Comparison of ENCODE assay signal across 1 cellular context in the genomic region with DNA sequence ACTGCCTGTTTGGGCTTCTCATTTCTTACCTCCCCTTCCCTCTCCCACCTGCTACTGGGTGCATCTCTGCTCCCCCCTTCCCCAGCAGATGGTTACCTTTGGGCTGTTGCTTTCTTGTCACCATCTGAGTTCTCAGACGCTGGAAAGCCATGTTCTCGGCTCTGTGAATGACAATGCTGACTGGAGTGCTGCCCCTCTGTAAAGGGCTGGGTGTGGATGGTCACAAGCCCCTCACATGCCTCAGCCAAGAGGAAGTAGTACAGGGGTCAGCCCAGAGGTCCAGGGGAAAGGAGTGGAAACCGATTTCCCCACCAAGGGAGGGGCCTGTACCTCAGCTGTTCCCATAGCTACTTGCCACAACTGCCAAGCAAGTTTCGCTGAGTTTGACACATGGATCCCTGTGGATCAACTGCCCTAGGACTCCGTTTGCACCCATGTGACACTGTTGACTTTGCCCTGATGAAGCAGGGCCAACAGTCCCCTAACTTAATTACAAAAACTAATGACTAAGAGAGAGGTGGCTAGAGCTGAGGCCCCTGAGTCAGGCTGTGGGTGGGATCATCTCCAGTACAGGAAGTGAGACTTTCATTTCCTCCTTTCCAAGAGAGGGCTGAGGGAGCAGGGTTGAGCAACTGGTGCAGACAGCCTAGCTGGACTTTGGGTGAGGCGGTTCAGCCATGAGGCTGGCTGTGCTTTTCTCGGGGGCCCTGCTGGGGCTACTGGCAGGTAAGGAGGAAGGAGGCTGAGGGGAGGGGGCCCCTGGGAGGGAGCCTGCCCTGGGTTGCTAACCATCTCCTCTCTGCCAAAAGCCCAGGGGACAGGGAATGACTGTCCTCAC.
A peak's percentile ranks its signal among the peaks of the same experiment; 100 is the strongest.
TF ChIP-seq lines count a peak whose summit lies in the region.

A gene with protein sequence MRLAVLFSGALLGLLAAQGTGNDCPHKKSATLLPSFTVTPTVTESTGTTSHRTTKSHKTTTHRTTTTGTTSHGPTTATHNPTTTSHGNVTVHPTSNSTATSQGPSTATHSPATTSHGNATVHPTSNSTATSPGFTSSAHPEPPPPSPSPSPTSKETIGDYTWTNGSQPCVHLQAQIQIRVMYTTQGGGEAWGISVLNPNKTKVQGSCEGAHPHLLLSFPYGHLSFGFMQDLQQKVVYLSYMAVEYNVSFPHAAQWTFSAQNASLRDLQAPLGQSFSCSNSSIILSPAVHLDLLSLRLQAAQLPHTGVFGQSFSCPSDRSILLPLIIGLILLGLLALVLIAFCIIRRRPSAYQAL (plus strand): TSS at position 638 of the 838 bp plus-strand sequence. CDS start 40 bp downstream, at position 678.

TF ChIP-seq in HEK293, 187 proteins besides CTCF, POLR2A, EP300 and RAD21 (continued from another document and continues in another):
- TF ChIP-seq, protein P1, sequence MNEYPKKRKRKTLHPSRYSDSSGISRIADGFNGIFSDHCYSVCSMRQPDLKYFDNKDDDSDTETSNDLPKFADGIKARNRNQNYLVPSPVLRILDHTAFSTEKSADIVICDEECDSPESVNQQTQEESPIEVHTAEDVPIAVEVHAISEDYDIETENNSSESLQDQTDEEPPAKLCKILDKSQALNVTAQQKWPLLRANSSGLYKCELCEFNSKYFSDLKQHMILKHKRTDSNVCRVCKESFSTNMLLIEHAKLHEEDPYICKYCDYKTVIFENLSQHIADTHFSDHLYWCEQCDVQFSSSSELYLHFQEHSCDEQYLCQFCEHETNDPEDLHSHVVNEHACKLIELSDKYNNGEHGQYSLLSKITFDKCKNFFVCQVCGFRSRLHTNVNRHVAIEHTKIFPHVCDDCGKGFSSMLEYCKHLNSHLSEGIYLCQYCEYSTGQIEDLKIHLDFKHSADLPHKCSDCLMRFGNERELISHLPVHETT (tag by site-specific recombination; IDR thresholded peaks at IDR 0.05): no peak
- TF ChIP-seq ZNF335 (tag by site-specific recombination; conservative IDR thresholded peaks at IDR 0.05) (peak; percentile 42; the same call in 1 of the 2 replicates), ZNF274 (IDR thresholded peaks at IDR 0.05; ENCODE audit: low read length) (no peak), ZNF274 (tag by site-specific recombination; IDR thresholded peaks at IDR 0.05; ENCODE audit: borderline replicate concordance) (no peak), ZBTB48 (tag by site-specific recombination; IDR thresholded peaks at IDR 0.05) (peak; percentile 96), ZNF660 (tag by site-specific recombination; IDR thresholded peaks at IDR 0.05) (no peak; the same call in none of the 2 replicates), HOXA7 (CRISPR knock-in tag; IDR thresholded peaks at IDR 0.05; ENCODE audit: borderline replicate concordance) (no peak), ZNF133 (tag by site-specific recombination; IDR thresholded peaks at IDR 0.05) (no peak), ZNF624 (tag by site-specific recombination; IDR thresholded peaks at IDR 0.05) (no peak), ZNF510 (tag by site-specific recombination; IDR thresholded peaks at IDR 0.05; ENCODE audit: insufficient replicate concordance) (no peak), ZNF140 (tag by site-specific recombination; IDR thresholded peaks at IDR 0.05) (no peak), HOXC10 (CRISPR knock-in tag; IDR thresholded peaks at IDR 0.05) (no peak), ZNF776 (tag by site-specific recombination; IDR thresholded peaks at IDR 0.05; ENCODE audit: borderline replicate concordance) (no peak), ZNF610 (tag by site-specific recombination; IDR thresholded peaks at IDR 0.05; ENCODE audit: borderline replicate concordance) (no peak), SP3 (tag by site-specific recombination; IDR thresholded peaks at IDR 0.05) (peak; percentile 57; the same call in 1 of the 2 replicates), ZNF558 (tag by site-specific recombination; IDR thresholded peaks at IDR 0.05) (no peak), ZNF701 (tag by site-specific recombination; IDR thresholded peaks at IDR 0.05) (no peak), ZNF341 (tag by site-specific recombination; IDR thresholded peaks at IDR 0.05; ENCODE audit: low read depth) (peak; percentile 97), ZNF585B (tag by site-specific recombination; IDR thresholded peaks at IDR 0.05) (no peak), ZNF146 (tag by site-specific recombination; IDR thresholded peaks at IDR 0.05) (no peak), ZFP69B (tag by site-specific recombination; IDR thresholded peaks at IDR 0.05) (0 out of 2 replicates have a peak, but pooled peaks have one; percentile 21), ZNF292 (tag by site-specific recombination; IDR thresholded peaks at IDR 0.05; ENCODE audit: borderline replicate concordance, low read depth) (no peak), KLF1 (tag by site-specific recombination; IDR thresholded peaks at IDR 0.05) (no peak), ZNF785 (tag by site-specific recombination; IDR thresholded peaks at IDR 0.05) (no peak), YY1 (tag by site-specific recombination; IDR thresholded peaks at IDR 0.05) (no peak), ZSCAN23 (tag by site-specific recombination; IDR thresholded peaks at IDR 0.05) (peak; percentile 84; the same call in 1 of the 2 replicates), PRDM1 (tag by site-specific recombination; IDR thresholded peaks at IDR 0.05) (peak; percentile 91), ZNF2 (tag by site-specific recombination; IDR thresholded peaks at IDR 0.05) (no peak; the same call in 1 of the 2 replicates), ZNF830 (tag by site-specific recombination; IDR thresholded peaks at IDR 0.05; ENCODE audit: low read depth) (no peak), ZNF169 (tag by site-specific recombination; IDR thresholded peaks at IDR 0.05) (no peak), ZNF311 (tag by site-specific recombination; IDR thresholded peaks at IDR 0.05; ENCODE audit: borderline replicate concordance) (no peak), ZNF16 (tag by site-specific recombination; IDR thresholded peaks at IDR 0.05; ENCODE audit: low read depth) (no peak)
- TF ChIP-seq, protein P2, sequence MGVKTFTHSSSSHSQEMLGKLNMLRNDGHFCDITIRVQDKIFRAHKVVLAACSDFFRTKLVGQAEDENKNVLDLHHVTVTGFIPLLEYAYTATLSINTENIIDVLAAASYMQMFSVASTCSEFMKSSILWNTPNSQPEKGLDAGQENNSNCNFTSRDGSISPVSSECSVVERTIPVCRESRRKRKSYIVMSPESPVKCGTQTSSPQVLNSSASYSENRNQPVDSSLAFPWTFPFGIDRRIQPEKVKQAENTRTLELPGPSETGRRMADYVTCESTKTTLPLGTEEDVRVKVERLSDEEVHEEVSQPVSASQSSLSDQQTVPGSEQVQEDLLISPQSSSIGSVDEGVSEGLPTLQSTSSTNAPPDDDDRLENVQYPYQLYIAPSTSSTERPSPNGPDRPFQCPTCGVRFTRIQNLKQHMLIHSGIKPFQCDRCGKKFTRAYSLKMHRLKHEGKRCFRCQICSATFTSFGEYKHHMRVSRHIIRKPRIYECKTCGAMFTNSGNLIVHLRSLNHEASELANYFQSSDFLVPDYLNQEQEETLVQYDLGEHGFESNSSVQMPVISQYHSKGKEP (tag by site-specific recombination; IDR thresholded peaks at IDR 0.05): no peak
- TF ChIP-seq, protein P3, sequence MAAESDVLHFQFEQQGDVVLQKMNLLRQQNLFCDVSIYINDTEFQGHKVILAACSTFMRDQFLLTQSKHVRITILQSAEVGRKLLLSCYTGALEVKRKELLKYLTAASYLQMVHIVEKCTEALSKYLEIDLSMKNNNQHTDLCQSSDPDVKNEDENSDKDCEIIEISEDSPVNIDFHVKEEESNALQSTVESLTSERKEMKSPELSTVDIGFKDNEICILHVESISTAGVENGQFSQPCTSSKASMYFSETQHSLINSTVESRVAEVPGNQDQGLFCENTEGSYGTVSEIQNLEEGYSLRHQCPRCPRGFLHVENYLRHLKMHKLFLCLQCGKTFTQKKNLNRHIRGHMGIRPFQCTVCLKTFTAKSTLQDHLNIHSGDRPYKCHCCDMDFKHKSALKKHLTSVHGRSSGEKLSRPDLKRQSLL (tag by site-specific recombination; IDR thresholded peaks at IDR 0.05): peak; percentile 71
- TF ChIP-seq, protein P4, sequence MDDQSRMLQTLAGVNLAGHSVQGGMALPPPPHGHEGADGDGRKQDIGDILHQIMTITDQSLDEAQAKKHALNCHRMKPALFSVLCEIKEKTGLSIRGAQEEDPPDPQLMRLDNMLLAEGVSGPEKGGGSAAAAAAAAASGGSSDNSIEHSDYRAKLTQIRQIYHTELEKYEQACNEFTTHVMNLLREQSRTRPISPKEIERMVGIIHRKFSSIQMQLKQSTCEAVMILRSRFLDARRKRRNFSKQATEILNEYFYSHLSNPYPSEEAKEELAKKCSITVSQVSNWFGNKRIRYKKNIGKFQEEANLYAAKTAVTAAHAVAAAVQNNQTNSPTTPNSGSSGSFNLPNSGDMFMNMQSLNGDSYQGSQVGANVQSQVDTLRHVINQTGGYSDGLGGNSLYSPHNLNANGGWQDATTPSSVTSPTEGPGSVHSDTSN (CRISPR knock-in tag; IDR thresholded peaks at IDR 0.05): no peak
- TF ChIP-seq, protein P5, sequence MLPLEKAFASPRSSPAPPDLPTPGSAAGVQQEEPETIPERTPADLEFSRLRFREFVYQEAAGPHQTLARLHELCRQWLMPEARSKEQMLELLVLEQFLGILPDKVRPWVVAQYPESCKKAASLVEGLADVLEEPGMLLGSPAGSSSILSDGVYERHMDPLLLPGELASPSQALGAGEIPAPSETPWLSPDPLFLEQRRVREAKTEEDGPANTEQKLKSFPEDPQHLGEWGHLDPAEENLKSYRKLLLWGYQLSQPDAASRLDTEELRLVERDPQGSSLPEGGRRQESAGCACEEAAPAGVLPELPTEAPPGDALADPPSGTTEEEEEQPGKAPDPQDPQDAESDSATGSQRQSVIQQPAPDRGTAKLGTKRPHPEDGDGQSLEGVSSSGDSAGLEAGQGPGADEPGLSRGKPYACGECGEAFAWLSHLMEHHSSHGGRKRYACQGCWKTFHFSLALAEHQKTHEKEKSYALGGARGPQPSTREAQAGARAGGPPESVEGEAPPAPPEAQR (tag by site-specific recombination; IDR thresholded peaks at IDR 0.05): no peak
- TF ChIP-seq, protein P6, sequence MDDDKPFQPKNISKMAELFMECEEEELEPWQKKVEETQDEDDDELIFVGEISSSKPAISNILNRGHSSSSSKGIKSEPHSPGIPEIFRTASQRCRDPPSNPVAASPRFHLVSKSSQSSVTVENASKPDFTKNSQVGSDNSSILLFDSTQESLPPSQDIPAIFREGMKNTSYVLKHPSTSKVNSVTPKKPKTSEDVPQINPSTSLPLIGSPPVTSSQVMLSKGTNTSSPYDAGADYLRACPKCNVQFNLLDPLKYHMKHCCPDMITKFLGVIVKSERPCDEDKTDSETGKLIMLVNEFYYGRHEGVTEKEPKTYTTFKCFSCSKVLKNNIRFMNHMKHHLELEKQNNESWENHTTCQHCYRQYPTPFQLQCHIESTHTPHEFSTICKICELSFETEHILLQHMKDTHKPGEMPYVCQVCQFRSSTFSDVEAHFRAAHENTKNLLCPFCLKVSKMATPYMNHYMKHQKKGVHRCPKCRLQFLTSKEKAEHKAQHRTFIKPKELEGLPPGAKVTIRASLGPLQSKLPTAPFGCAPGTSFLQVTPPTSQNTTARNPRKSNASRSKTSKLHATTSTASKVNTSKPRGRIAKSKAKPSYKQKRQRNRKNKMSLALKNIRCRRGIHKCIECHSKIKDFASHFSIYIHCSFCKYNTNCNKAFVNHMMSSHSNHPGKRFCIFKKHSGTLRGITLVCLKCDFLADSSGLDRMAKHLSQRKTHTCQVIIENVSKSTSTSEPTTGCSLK (tag by site-specific recombination; IDR thresholded peaks at IDR 0.05): no peak
- TF ChIP-seq, protein P7, sequence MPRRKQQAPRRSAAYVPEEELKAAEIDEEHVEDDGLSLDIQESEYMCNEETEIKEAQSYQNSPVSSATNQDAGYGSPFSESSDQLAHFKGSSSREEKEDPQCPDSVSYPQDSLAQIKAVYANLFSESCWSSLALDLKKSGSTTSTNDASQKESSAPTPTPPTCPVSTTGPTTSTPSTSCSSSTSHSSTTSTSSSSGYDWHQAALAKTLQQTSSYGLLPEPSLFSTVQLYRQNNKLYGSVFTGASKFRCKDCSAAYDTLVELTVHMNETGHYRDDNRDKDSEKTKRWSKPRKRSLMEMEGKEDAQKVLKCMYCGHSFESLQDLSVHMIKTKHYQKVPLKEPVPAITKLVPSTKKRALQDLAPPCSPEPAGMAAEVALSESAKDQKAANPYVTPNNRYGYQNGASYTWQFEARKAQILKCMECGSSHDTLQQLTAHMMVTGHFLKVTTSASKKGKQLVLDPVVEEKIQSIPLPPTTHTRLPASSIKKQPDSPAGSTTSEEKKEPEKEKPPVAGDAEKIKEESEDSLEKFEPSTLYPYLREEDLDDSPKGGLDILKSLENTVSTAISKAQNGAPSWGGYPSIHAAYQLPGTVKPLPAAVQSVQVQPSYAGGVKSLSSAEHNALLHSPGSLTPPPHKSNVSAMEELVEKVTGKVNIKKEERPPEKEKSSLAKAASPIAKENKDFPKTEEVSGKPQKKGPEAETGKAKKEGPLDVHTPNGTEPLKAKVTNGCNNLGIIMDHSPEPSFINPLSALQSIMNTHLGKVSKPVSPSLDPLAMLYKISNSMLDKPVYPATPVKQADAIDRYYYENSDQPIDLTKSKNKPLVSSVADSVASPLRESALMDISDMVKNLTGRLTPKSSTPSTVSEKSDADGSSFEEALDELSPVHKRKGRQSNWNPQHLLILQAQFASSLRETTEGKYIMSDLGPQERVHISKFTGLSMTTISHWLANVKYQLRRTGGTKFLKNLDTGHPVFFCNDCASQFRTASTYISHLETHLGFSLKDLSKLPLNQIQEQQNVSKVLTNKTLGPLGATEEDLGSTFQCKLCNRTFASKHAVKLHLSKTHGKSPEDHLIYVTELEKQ (tag by site-specific recombination; IDR thresholded peaks at IDR 0.05; ENCODE audit: borderline replicate concordance): no peak
- TF ChIP-seq, protein P8, sequence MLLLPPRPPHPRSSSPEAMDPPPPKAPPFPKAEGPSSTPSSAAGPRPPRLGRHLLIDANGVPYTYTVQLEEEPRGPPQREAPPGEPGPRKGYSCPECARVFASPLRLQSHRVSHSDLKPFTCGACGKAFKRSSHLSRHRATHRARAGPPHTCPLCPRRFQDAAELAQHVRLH (tag by site-specific recombination; IDR thresholded peaks at IDR 0.05): no peak
